Comparison of ENCODE assay signal across 19 cellular contexts in the genomic region with DNA sequence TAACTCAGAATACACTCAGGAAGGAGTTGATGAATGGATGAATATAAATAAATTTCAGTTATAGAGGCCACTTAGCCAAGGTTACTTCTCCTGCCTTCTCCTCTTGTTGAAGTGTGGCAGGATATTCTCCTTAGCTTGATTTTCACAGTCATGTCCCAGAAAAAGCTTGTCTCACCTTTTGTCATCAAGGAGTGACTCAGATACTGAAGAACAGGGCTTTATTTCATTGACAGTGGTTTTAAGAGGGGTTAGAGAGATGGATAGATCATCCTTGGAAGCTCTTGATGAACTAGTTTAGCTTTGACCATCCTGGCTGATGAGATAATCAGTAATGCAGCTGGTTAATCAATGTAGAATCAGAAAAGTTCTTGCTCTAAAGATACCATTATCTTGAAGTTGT. TPM values are rescaled to one million over a fixed set of nuclear protein-coding genes. Genes with fewer than 3 reads are reported as not detected.
"Had no signal": no experiment of that assay in that cellular context is flagged by ENCODE, and none has a peak within 500 bp of the region (broad histone marks: within the 10 kb centered on the region; RNA-seq: fewer than 3 reads in every experiment).

No MANE protein-coding gene starts in this region.

- H3K4me3 Mint-ChIP-seq: activated CD4-positive, alpha-beta T cell treated with anti-CD3 and anti-CD28 coated beads, Interleukin-2, amount 10 ng/mL, durations not matched to agents 7 days and 5 days; activated CD8-positive, alpha-beta T cell treated with anti-CD3 and anti-CD28 coated beads, Interleukin-2, amount 10 ng/mL, durations not matched to agents 7 days and 5 days; activated naive CD8-positive, alpha-beta T cell; activated T-cell treated with anti-CD3 and anti-CD28 coated beads, Interleukin-2, amount 50 U/mL, for 24 hours; naive thymus-derived CD8-positive, alpha-beta T cell had no signal

- H3K4me1 ChIP-seq: gastroesophageal sphincter, psoas muscle, testis had no signal

- H3K36me3 Mint-ChIP-seq: naive thymus-derived CD8-positive, alpha-beta T cell had no signal

- ATAC-seq: activated CD8-positive, alpha-beta T cell treated with anti-CD3 and anti-CD28 coated beads, Interleukin-2, amount 10 ng/mL, durations not matched to agents 7 days and 5 days; gastroesophageal sphincter; heart left ventricle; naive thymus-derived CD8-positive, alpha-beta T cell; psoas muscle; right cardiac atrium had no signal

- DNase-seq: activated CD4-positive, alpha-beta T cell treated with anti-CD3 and anti-CD28 coated beads, Interleukin-2, amount 10 ng/mL, durations not matched to agents 7 days and 5 days; activated CD8-positive, alpha-beta T cell treated with anti-CD3 and anti-CD28 coated beads, Interleukin-2, amount 10 ng/mL, durations not matched to agents 7 days and 5 days; activated gamma-delta T cell; activated T-cell treated with anti-CD3 and anti-CD28 coated beads, Interleukin-2, amount 50 U/mL, for 24 hours; amygdala; caudate nucleus; heart left ventricle; mesendoderm; naive thymus-derived CD8-positive, alpha-beta T cell; ovary; psoas muscle; right cardiac atrium; stimulated activated CD4-positive, alpha-beta T cell treated with anti-CD3 and anti-CD28 coated beads, Interleukin-2, amount 100 ng/mL, for 48 hours; T1000; testis; upper lobe of left lung had no signal

- H3K9me3 Mint-ChIP-seq: activated T-cell treated with anti-CD3 and anti-CD28 coated beads, Interleukin-2, amount 50 U/mL, for 24 hours had no signal

- H3K27ac Mint-ChIP-seq: activated CD4-positive, alpha-beta T cell treated with anti-CD3 and anti-CD28 coated beads, Interleukin-2, amount 10 ng/mL, durations not matched to agents 7 days and 5 days; activated CD8-positive, alpha-beta T cell treated with anti-CD3 and anti-CD28 coated beads, Interleukin-2, amount 10 ng/mL, durations not matched to agents 7 days and 5 days; activated naive CD8-positive, alpha-beta T cell; activated T-cell treated with anti-CD3 and anti-CD28 coated beads, Interleukin-2, amount 50 U/mL, for 24 hours had no signal

- H3K27me3 ChIP-seq: gastroesophageal sphincter, heart left ventricle, ovary, testis, upper lobe of left lung had no signal

- H3K4me3 ChIP-seq: gastroesophageal sphincter, heart left ventricle, ovary, psoas muscle, skin epidermis, testis, upper lobe of left lung had no signal

- H3K9me3 ChIP-seq: gastroesophageal sphincter, heart left ventricle, ovary, psoas muscle, testis, upper lobe of left lung had no signal

- H3K27me3 Mint-ChIP-seq: activated CD4-positive, alpha-beta T cell treated with anti-CD3 and anti-CD28 coated beads, Interleukin-2, amount 10 ng/mL, durations not matched to agents 7 days and 5 days; activated naive CD8-positive, alpha-beta T cell; activated T-cell treated with anti-CD3 and anti-CD28 coated beads, Interleukin-2, amount 50 U/mL, for 24 hours; naive thymus-derived CD8-positive, alpha-beta T cell had no signal

- H3K36me3 ChIP-seq: gastroesophageal sphincter, heart left ventricle, ovary, upper lobe of left lung had no signal

- H3K27ac ChIP-seq: gastroesophageal sphincter, heart left ventricle, ovary, psoas muscle, skin epidermis, testis, upper lobe of left lung had no signal

RNA-seq across cellular contexts. Expression of gene CFAP54, which starts 35.0 kb away (rescaled TPM):
- polyA plus RNA-seq: naive thymus-derived CD8-positive, alpha-beta T cell had no signal
